Comparison of ENCODE assay signal across 8 cellular contexts in the genomic region with DNA sequence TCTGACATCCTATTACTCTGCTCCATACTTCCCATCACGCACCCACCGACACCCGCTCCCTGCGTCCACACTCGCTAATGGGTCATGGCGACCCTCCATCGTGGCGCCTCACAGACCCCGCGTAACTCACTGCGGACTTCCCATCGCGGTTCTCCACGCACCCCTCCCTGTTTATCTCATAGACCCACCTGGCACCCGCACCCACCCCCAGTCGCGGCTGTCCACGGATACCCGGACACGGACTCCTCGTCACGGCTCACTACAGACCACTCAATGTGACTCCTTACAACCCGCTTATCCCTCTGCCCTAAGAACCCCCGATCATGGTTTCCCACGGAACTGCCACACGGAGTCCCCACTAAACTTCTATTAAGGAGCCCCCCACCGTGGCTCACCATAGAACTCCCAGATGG. TPM values are rescaled to one million over a fixed set of nuclear protein-coding genes. Genes with fewer than 3 reads are reported as not detected.
A peak's percentile ranks its signal among the peaks of the same experiment; 100 is the strongest.
DNase-seq lines count a peak whose midpoint lies in the region; ATAC-seq, FAIRE-seq and TF ChIP-seq lines count a peak whose summit lies in the region.

No MANE protein-coding gene starts in this region.

- TF ChIP-seq CTCF in astrocyte of the cerebellum (IDR thresholded peaks at IDR 0.05; ENCODE audit: low read depth, low read length, missing control alignments) (no peak), kidney (IDR thresholded peaks at IDR 0.05; ENCODE audit: borderline replicate concordance, extremely low read depth, insufficient read depth) (no peak)

- H3K36me3 ChIP-seq in kidney (ENCODE audit: control insufficient read depth in 1 of 2, insufficient read depth in 2 of 2, low read length in 2 of 2) (peaks cover 10 to 13% of the 10 kb centered on the region in 2 donors), subcutaneous abdominal adipose tissue (ENCODE audit: control insufficient read depth in 5 of 5, insufficient read depth in 5 of 5, low read length in 5 of 5) (peaks cover 0 to 38% (median 35%) of the 10 kb centered on the region in 5 donors)

- no peaks in the 10 kb centered on the region for H3K27me3 ChIP-seq in subcutaneous abdominal adipose tissue (ENCODE audit: control insufficient read depth in 5 of 5, insufficient read depth in 4 of 5, low read length in 5 of 5)

- DNase-seq in stimulated activated naive CD8-positive, alpha-beta T cell treated with anti-CD3 and anti-CD28 coated beads, Interleukin-15, Interleukin-2, amounts not matched to agents 100 U/mL and 50 U/mL, for 24 hours = no peak
- DNase-seq in astrocyte of the cerebellum (ENCODE audit: low read depth) (no peak), kidney (peak; percentile 85), NCI-H187 (lab: John Stamatoyannopoulos, UW) (no peak), NCI-H446 treated with DMSO at 0.1 percent for 48 hours (lab: John Stamatoyannopoulos, UW) (no peak)

- H3K4me1 Mint-ChIP-seq in stimulated activated naive CD8-positive, alpha-beta T cell treated with anti-CD3 and anti-CD28 coated beads, Interleukin-15, Interleukin-2, amounts not matched to agents 100 ng/mL and 50 ng/mL, for 24 hours (ENCODE audit: low read depth) = peaks cover 30% of the 10 kb centered on the region

- H3K9me3 ChIP-seq in kidney (ENCODE audit: control insufficient read depth in 1 of 2, low read length in 2 of 2) (no peaks in the 10 kb centered on the region), subcutaneous abdominal adipose tissue (ENCODE audit: control insufficient read depth in 5 of 5, low read length in 5 of 5) (no peaks in the 10 kb centered on the region)

- peak overlapping the region; percentile 98 for H3K4me3 Mint-ChIP-seq in stimulated activated naive CD8-positive, alpha-beta T cell treated with anti-CD3 and anti-CD28 coated beads, Interleukin-15, Interleukin-2, amounts not matched to agents 100 ng/mL and 50 ng/mL, for 24 hours

- peak overlapping the region; percentile 96 for H3K27ac Mint-ChIP-seq in stimulated activated naive CD8-positive, alpha-beta T cell treated with anti-CD3 and anti-CD28 coated beads, Interleukin-15, Interleukin-2, amounts not matched to agents 100 ng/mL and 50 ng/mL, for 24 hours

- peak overlapping the region; percentile 75 to 90 for H3K27ac ChIP-seq in kidney (ENCODE audit: low read depth in 2 of 2, low read length in 2 of 2)
- H3K27ac ChIP-seq in subcutaneous abdominal adipose tissue (ENCODE audit: low read depth, low read length) = peak overlapping the region; percentile 80

- ATAC-seq in stimulated activated naive CD8-positive, alpha-beta T cell treated with anti-CD3 and anti-CD28 coated beads, Interleukin-15, Interleukin-2, amounts not matched to agents 100 U/mL and 50 U/mL, for 24 hours = no peak
- ATAC-seq in GM18867 (IDR thresholded peaks at IDR 0.05; ENCODE audit: unreplicated experiment) = no peak

- in situ Hi-C loops in astrocyte of the cerebellum (cut with HindIII; ENCODE audit: low sequenced_read_pairs) = no loop called here

- no peaks in the 10 kb centered on the region for H3K9me3 Mint-ChIP-seq in stimulated activated naive CD8-positive, alpha-beta T cell treated with anti-CD3 and anti-CD28 coated beads, Interleukin-15, Interleukin-2, amounts not matched to agents 100 ng/mL and 50 ng/mL, for 24 hours

- peaks cover 4 to 6% of the 10 kb centered on the region in 2 donors for H3K4me1 ChIP-seq in kidney (ENCODE audit: control insufficient read depth in 1 of 2, insufficient read depth in 1 of 2, low read depth in 1 of 2, low read length in 2 of 2)
- H3K4me1 ChIP-seq in subcutaneous abdominal adipose tissue (ENCODE audit: control insufficient read depth in 5 of 5, insufficient read depth in 5 of 5, low read length in 5 of 5) = peaks cover 3 to 23% (median 16%) of the 10 kb centered on the region in 5 donors

- no peaks in the 10 kb centered on the region for H3K27me3 Mint-ChIP-seq in stimulated activated naive CD8-positive, alpha-beta T cell treated with anti-CD3 and anti-CD28 coated beads, Interleukin-15, Interleukin-2, amounts not matched to agents 100 ng/mL and 50 ng/mL, for 24 hours

- no peak for FAIRE-seq in kidney (lab: Jason Lieb, UNC)

- H3K4me3 ChIP-seq in astrocyte of the cerebellum (ENCODE audit: low read depth, low read length) (peak overlapping the region; percentile 89), kidney (ENCODE audit: low read length in 2 of 2) (peak overlapping the region; percentile 91 to 97), subcutaneous abdominal adipose tissue (ENCODE audit: low read depth in 1 of 5, low read length in 5 of 5) (peak overlapping the region; percentile 73 to 99 (median 92))

- H3K9ac ChIP-seq in kidney (ENCODE audit: low read length in 2 of 2) = peak overlapping the region; percentile 64 to 92
- H3K9ac ChIP-seq in subcutaneous abdominal adipose tissue (ENCODE audit: low read length in 5 of 5) = peak overlapping the region; percentile 48 to 89 (median 83)

- intact Hi-C loops in kidney (cut with DNase I) = no loop called here

- H3K36me3 Mint-ChIP-seq in stimulated activated naive CD8-positive, alpha-beta T cell treated with anti-CD3 and anti-CD28 coated beads, Interleukin-15, Interleukin-2, amounts not matched to agents 100 ng/mL and 50 ng/mL, for 24 hours (ENCODE audit: low read depth) = peaks cover 49% of the 10 kb centered on the region

RNA-seq across cellular contexts. Expression of a gene that starts 0.5 kb away (rescaled TPM):
- total RNA-seq in kidney = 88.7 TPM
- polyA plus RNA-seq in kidney (ENCODE audit: insufficient read depth, low read depth, low replicate concordance) = 39.0 TPM

RNA-seq across cellular contexts. Expression of a gene that starts 5.7 kb away (rescaled TPM):
- total RNA-seq in kidney = 79.3 TPM
- polyA plus RNA-seq in kidney (ENCODE audit: insufficient read depth, low read depth, low replicate concordance) = 24.7 TPM

RNA-seq across cellular contexts. Expression of a gene that starts 20.7 kb away (rescaled TPM):
- total RNA-seq in kidney = 1.3 TPM
- 3.9 TPM for polyA plus RNA-seq in kidney (ENCODE audit: insufficient read depth, low read depth, low replicate concordance)
